20 cellular contexts compared by ENCODE assay signal in the genomic region with DNA sequence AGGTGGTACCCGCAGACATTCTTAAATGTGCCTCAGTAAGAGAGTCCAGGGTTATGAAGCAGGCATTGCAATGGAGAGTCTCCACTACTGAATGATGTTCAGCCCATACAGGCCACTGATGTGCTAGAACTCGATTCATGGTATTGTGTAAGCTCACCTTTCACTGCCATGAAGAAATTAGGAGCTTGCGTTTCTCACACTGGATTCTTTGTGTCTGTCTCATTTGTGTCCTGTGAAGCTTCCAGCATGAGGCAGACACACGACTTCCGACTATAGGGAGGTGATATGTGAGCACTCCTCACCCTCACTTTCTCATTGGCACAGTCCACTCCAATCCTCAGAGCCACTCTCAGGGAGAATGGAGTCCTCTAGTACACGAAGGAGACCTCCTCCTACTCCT.
DNase-seq lines count a peak whose midpoint lies in the region; ATAC-seq and TF ChIP-seq lines count a peak whose summit lies in the region.
"Had no signal": no experiment of that assay in that cellular context is flagged by ENCODE, and none has a peak within 500 bp of the region (broad histone marks: within the 10 kb centered on the region; RNA-seq: fewer than 3 reads in every experiment).

No MANE protein-coding gene starts in this region.

- TF ChIP-seq CTCF in right atrium auricular region (IDR thresholded peaks at IDR 0.05) = no peak

- TF ChIP-seq POLR2A in GM18505 (IDR thresholded peaks at IDR 0.05; ENCODE audit: borderline replicate concordance, extremely low read depth, insufficient read depth, insufficient read length) = no peak

- H3K27ac ChIP-seq in right atrium auricular region (no peak overlapping the region), muscle layer of colon (ENCODE audit: low read depth, low read length) (peak overlapping the region; percentile 36), skeletal muscle tissue (ENCODE audit: low read depth, low read length) (peak overlapping the region; percentile 1)
- H3K27ac ChIP-seq: GM23248 had no signal

- intact Hi-C loops in left cardiac atrium (cut with DNase I) = no loop called here

- H3K9me3 ChIP-seq in right atrium auricular region (no peaks in the 10 kb centered on the region), muscle layer of colon (ENCODE audit: low read length) (no peaks in the 10 kb centered on the region), skeletal muscle tissue (ENCODE audit: control insufficient read depth in 3 of 3, low read length in 3 of 3) (no peaks in the 10 kb centered on the region)
- H3K9me3 ChIP-seq: BE2C, HAP-1 had no signal

- H3K27me3 ChIP-seq in right atrium auricular region = no peaks in the 10 kb centered on the region
- no peaks in the 10 kb centered on the region for H3K27me3 ChIP-seq in muscle layer of colon (ENCODE audit: control insufficient read depth in 1 of 2, insufficient read depth in 2 of 2, low read length in 2 of 2)
- H3K27me3 ChIP-seq in skeletal muscle tissue (ENCODE audit: control insufficient read depth in 3 of 3, insufficient read depth in 3 of 3, low read length in 3 of 3) = no peaks in the 10 kb centered on the region
- H3K27me3 ChIP-seq: BE2C had no signal

- ATAC-seq in left cardiac atrium (peak; percentile 6 to 9), GM18505 (IDR thresholded peaks at IDR 0.05; ENCODE audit: unreplicated experiment) (no peak)

- H3K4me3 ChIP-seq in right atrium auricular region (no peak overlapping the region), muscle layer of colon (ENCODE audit: low read depth in 1 of 2, low read length in 2 of 2) (no peak overlapping the region), skeletal muscle tissue (ENCODE audit: low read length in 3 of 3) (peak overlapping the region in 2 of 3 donors; percentile 15 to 41)
- H3K4me3 ChIP-seq: GM23248, HAP-1 had no signal

- no peak for DNase-seq in left cardiac atrium
- DNase-seq in right atrium auricular region (ENCODE audit: low spot score) = no peak
- DNase-seq in 8988T = no peak
- DNase-seq in NCI-H1694 treated with DMSO at 0.1 percent for 48 hours (lab: John Stamatoyannopoulos, UW) = no peak
- DNase-seq: BE2C; CD4-positive, CD25-positive, alpha-beta regulatory T cell; COR-L47; DMS153; GF-D8; Kasumi-1; MM.1S; NCI-H1092; NCI-H146; NCI-H2081 treated with DMSO at 0.1 percent for 48 hours; SHP77 treated with DMSO at 0.1 percent for 48 hours had no signal

- H3K9ac ChIP-seq in muscle layer of colon (ENCODE audit: low read length) (no peak overlapping the region), skeletal muscle tissue (ENCODE audit: low read depth in 1 of 3, low read length in 3 of 3) (no peak overlapping the region)
- H3K9ac ChIP-seq: GM23248 had no signal

- H3K36me3 ChIP-seq in right atrium auricular region = no peaks in the 10 kb centered on the region
- H3K36me3 ChIP-seq in muscle layer of colon (ENCODE audit: insufficient read depth, low read length) = no peaks in the 10 kb centered on the region
- H3K36me3 ChIP-seq in skeletal muscle tissue (ENCODE audit: control insufficient read depth in 3 of 3, insufficient read depth in 3 of 3, low read length in 3 of 3) = no peaks in the 10 kb centered on the region
- H3K36me3 ChIP-seq: BE2C, HAP-1 had no signal

- H3K4me1 ChIP-seq in right atrium auricular region = peaks cover 0 to 17% of the 10 kb centered on the region in 2 donors
- peaks cover 38% of the 10 kb centered on the region for H3K4me1 ChIP-seq in muscle layer of colon (ENCODE audit: insufficient read depth, low read length)
- peaks cover 19 to 29% (median 19%) of the 10 kb centered on the region in 3 donors for H3K4me1 ChIP-seq in skeletal muscle tissue (ENCODE audit: control insufficient read depth in 3 of 3, insufficient read depth in 3 of 3, low read length in 3 of 3)
- H3K4me1 ChIP-seq: BE2C, HAP-1 had no signal

Comparison
In these comparisons a context has a peak if more than half of its experiments do, and no peak if none do; other contexts are left out.
1. H3K27ac ChIP-seq: peak in muscle layer of colon (single experiment) and skeletal muscle tissue (single experiment); none in right atrium auricular region (0 of 2).
2. H3K4me3 ChIP-seq: peak in skeletal muscle tissue (2 of 3); none in right atrium auricular region (0 of 2) and muscle layer of colon (0 of 2).